Comparison of ENCODE assay signal across 9 cellular contexts in genomic region chr1:18907021-18907913, GRCh38. TPM values are rescaled to one million over a fixed set of nuclear protein-coding genes. Genes with fewer than 3 reads are reported as not detected.
DNase-seq lines count a peak whose midpoint lies in the region; ATAC-seq and TF ChIP-seq lines count a peak whose summit lies in the region.
"Had no signal": no experiment of that assay in that cellular context is flagged by ENCODE, and none has a peak within 500 bp of the region (broad histone marks: within the 10 kb centered on the region; RNA-seq: fewer than 3 reads in every experiment).

No MANE protein-coding gene starts in this region.

- H3K27ac ChIP-seq in OCI-LY3 (ENCODE audit: low read length) (no peak overlapping the region), esophagus muscularis mucosa (replicated peaks in 1 of 4) (peak overlapping the region; percentile 67 to 79 (median 74)), suprapubic skin (peak overlapping the region; percentile 15)

- WGBS in esophagus muscularis mucosa, result 33% methylated on average over 15 of the region's 16 CpGs
- WGBS in suprapubic skin, result 53% methylated on average over 11 of the region's 16 CpGs

- peak; percentile 79 for TF ChIP-seq CTCF in OCI-LY3 (IDR thresholded peaks at IDR 0.05; ENCODE audit: low read depth, low read length)
- peak; percentile 78 to 89 (median 81) for TF ChIP-seq CTCF in esophagus muscularis mucosa (IDR thresholded peaks at IDR 0.05)
- peak; percentile 93 for TF ChIP-seq CTCF in natural killer cell (IDR thresholded peaks at IDR 0.05)
- TF ChIP-seq CTCF in suprapubic skin (IDR thresholded peaks at IDR 0.05), result peak; percentile 78 to 86

- H3K27me3 ChIP-seq in H7 (ENCODE audit: control insufficient read depth, insufficient read depth, low read length), result no peaks in the 10 kb centered on the region
- H3K27me3 ChIP-seq in OCI-LY3 (ENCODE audit: low read depth, low read length), result no peaks in the 10 kb centered on the region
- no peaks in the 10 kb centered on the region for H3K27me3 ChIP-seq in esophagus muscularis mucosa
- no peaks in the 10 kb centered on the region for H3K27me3 ChIP-seq in suprapubic skin

- no peaks in the 10 kb centered on the region for H4K20me1 ChIP-seq in OCI-LY3 (ENCODE audit: insufficient read depth, low read length)

- H3K4me1 Mint-ChIP-seq in natural killer cell, result peaks cover 27 to 36% of the 10 kb centered on the region in 2 donors

- TF ChIP-seq EP300 in esophagus muscularis mucosa (IDR thresholded peaks at IDR 0.05), result no peak
- TF ChIP-seq EP300 in suprapubic skin (IDR thresholded peaks at IDR 0.05), result no peak

- peak overlapping the region; percentile 77 to 81 for H3K27ac Mint-ChIP-seq in natural killer cell

- H2AFZ ChIP-seq in OCI-LY3 (ENCODE audit: low read depth, low read length), result no peak overlapping the region

- H3K9ac ChIP-seq in OCI-LY3 (ENCODE audit: low read length), result no peak overlapping the region

- no peak overlapping the region for H3K4me3 ChIP-seq in H7 (ENCODE audit: insufficient read depth, low read depth, low read length)
- no peak overlapping the region for H3K4me3 ChIP-seq in OCI-LY3 (ENCODE audit: low read length)
- peak overlapping the region in 2 of 4 donors; percentile 13 to 17 for H3K4me3 ChIP-seq in esophagus muscularis mucosa
- H3K4me3 ChIP-seq in suprapubic skin, result no peak overlapping the region

- no peaks in the 10 kb centered on the region for H3K79me2 ChIP-seq in OCI-LY3 (ENCODE audit: low read length)

- peaks cover 4% of the 10 kb centered on the region for H3K36me3 ChIP-seq in H7 (replicated peaks; ENCODE audit: control insufficient read depth, insufficient read depth, low read length)
- no peaks in the 10 kb centered on the region for H3K36me3 ChIP-seq in OCI-LY3 (replicated peaks; ENCODE audit: low read depth, low read length)
- H3K36me3 ChIP-seq in esophagus muscularis mucosa, result peaks cover 17 to 56% (median 48%) of the 10 kb centered on the region in 4 donors
- H3K36me3 ChIP-seq in suprapubic skin, result peaks cover 56% of the 10 kb centered on the region

- H3K9me3 ChIP-seq in OCI-LY3 (ENCODE audit: insufficient read depth, low read length) (no peaks in the 10 kb centered on the region), esophagus muscularis mucosa (no peaks in the 10 kb centered on the region), suprapubic skin (no peaks in the 10 kb centered on the region)

- H3K9me3 Mint-ChIP-seq in natural killer cell, result no peaks in the 10 kb centered on the region

- H3K27me3 Mint-ChIP-seq in natural killer cell (ENCODE audit: low read depth in 2 of 2), result no peaks in the 10 kb centered on the region

- intact Hi-C loops in esophagus muscularis mucosa (cut with DNase I) (loop anchor here (5.0 kb wide), 1 partner anchor 65 kb away; no protein-coding TSS in a partner anchor), natural killer cell (cut with micrococcal nuclease) (loop anchor here (1.0 kb wide), 1 partner anchor 65 kb away; no protein-coding TSS in a partner anchor)

- ATAC-seq in natural killer cell, result peak in 1 of 3 donors; percentile 15
- ATAC-seq in HG02623 (IDR thresholded peaks at IDR 0.05; ENCODE audit: unreplicated experiment), result no peak

- DNase-seq in Ammon's horn (ENCODE audit: low spot score) (peak; percentile 83), H7 (peak; percentile 89), esophagus muscularis mucosa (ENCODE audit: extremely low spot score) (no peak), natural killer cell (peak; percentile 47), suprapubic skin (ENCODE audit: low spot score in 2 of 2) (no peak)
- peak; percentile 58 for DNase-seq in activated T-cell treated with anti-CD3 and anti-CD28 coated beads, Interleukin-2, amount 50 U/mL, for 1 hour

- no peak for TF ChIP-seq POLR2A in esophagus muscularis mucosa (IDR thresholded peaks at IDR 0.05; ENCODE audit: low read depth)
- TF ChIP-seq POLR2A in suprapubic skin (IDR thresholded peaks at IDR 0.05), result no peak

- no peak overlapping the region for H3K4me2 ChIP-seq in OCI-LY3 (ENCODE audit: low read length)

- H3K4me3 Mint-ChIP-seq in natural killer cell, result peak overlapping the region; percentile 37

- H3K36me3 Mint-ChIP-seq in natural killer cell, result no peaks in the 10 kb centered on the region

- no peaks in the 10 kb centered on the region for H3K4me1 ChIP-seq in OCI-LY3 (ENCODE audit: low read length)
- peaks cover 23 to 36% (median 29%) of the 10 kb centered on the region in 4 donors for H3K4me1 ChIP-seq in esophagus muscularis mucosa
- peaks cover 26% of the 10 kb centered on the region for H3K4me1 ChIP-seq in suprapubic skin

RNA-seq across cellular contexts. Expression of gene ALDH4A1, which starts 4.9 kb away (rescaled TPM):
- total RNA-seq in H7 (2014; rRNA removed; shearing (Covaris generic)), result 23.7 and 23.8 TPM in 2 replicates
- total RNA-seq in esophagus muscularis mucosa, result 10 to 100 TPM; 25.1 to 29.5 (median 27.2) TPM
- total RNA-seq in natural killer cell, result 1 to 10 TPM; 3.4 to 4.1 (median 3.7) TPM
- total RNA-seq in suprapubic skin, result 10 to 100 TPM; 25.0 to 33.0 (median 29.6) TPM

RNA-seq across cellular contexts. Expression of gene TAS1R2, which starts 47.8 kb away (rescaled TPM):
- 0.07 and 0.28 TPM in 2 replicates for total RNA-seq in H7 (2014; rRNA removed; shearing (Covaris generic))
- total RNA-seq in esophagus muscularis mucosa, result not detected
- total RNA-seq in natural killer cell, result not detected
- total RNA-seq in suprapubic skin, result 1 to 10 TPM in 2 of 4 donors, under 1 TPM in 1, not detected in 1; 0.38 to 1.3 (median 1.2) TPM
- total RNA-seq: subcutaneous adipose tissue had no signal

RNA-seq across cellular contexts. Expression of gene IFFO2, which starts 49.2 kb away (rescaled TPM):
- 16.8 and 19.6 TPM in 2 replicates for total RNA-seq in H7 (2014; rRNA removed; shearing (Covaris generic))
- total RNA-seq in esophagus muscularis mucosa, result 10 to 100 TPM in 3 of 4 donors, 1 to 10 TPM in 1; 9.6 to 40.3 (median 16.3) TPM
- 100 to 1,000 TPM in 1 of 3 donors, 10 to 100 TPM in 2; 52.4 to 105 (median 66.5) TPM for total RNA-seq in natural killer cell
- 100 to 1,000 TPM; 327 to 569 (median 449) TPM for total RNA-seq in suprapubic skin

Comparison
In these comparisons a context has a peak if more than half of its experiments do, and no peak if none do; other contexts are left out.
1. DNase-seq: peak in Ammon's horn (single experiment), H7 (single experiment), activated T-cell treated with anti-CD3 and anti-CD28 coated beads, Interleukin-2, amount 50 U/mL, for 1 hour (single experiment) and natural killer cell (single experiment); none in esophagus muscularis mucosa (single experiment) and suprapubic skin (0 of 2).
2. Peak in every context shown above with its lines, with median percentiles within 50 percentile points of each other: CTCF ChIP-seq.